In the genomic region with DNA sequence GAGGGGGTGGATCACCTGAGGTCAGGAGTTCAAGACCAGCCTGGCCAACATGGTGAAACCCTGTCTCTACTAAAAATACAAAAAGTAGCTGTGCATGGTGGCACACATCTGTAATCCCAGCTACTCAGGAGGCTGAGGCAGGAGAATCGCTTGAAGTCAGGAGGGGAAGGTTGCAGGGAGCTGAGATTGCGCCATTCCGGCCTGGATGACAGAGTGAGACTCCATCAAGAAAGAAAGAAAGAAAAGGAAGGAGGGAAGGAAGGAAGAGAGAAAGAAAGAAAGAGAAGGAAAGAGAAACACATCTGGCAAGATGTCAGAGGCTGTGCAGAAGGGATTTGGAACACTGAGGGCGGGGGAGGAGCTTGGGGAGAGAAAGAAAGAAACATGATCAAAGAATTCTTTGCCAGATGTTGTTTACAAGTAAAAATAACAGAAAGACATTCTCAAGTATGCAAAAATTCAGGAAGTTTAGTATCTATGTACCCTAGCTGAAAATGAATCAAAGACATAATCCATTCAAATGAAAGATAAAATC, we compare ENCODE assay signal across 34 cellular contexts.
"Had no signal": no experiment of that assay in that cellular context is flagged by ENCODE, and none has a peak within 500 bp of the region (broad histone marks: within the 10 kb centered on the region; RNA-seq: fewer than 3 reads in every experiment).

No MANE protein-coding gene starts in this region.

- DNase-seq: activated CD4-positive, alpha-beta memory T cell treated with anti-CD3 and anti-CD28 coated beads, Interleukin-2, amount 10 ng/mL, durations not matched to agents 7 days and 5 days; activated CD4-positive, alpha-beta T cell treated with anti-CD3 and anti-CD28 coated beads for 1 hour; activated CD4-positive, alpha-beta T cell treated with anti-CD3 and anti-CD28 coated beads for 48 hours; activated CD4-positive, CD25-positive, alpha-beta regulatory T cell; activated gamma-delta T cell treated with Interleukin-2 at 50 U/mL for 16 hours; activated naive CD4-positive, alpha-beta T cell treated with anti-CD3 and anti-CD28 coated beads for 36 hours; activated T-cell treated with anti-CD3 and anti-CD28 coated beads, Interleukin-2, amount 50 U/mL, for 24 hours; body of pancreas; Kasumi-1; KG1; MG63; NCI-H1048; NCI-H1105 treated with DMSO at 0.1 percent for 48 hours; NCI-H1436; NCI-H1694; NCI-H1930; NCI-H2081 treated with DMSO at 0.1 percent for 48 hours; NCI-H226; NCI-H526; NCI-H748 treated with DMSO at 0.1 percent for 48 hours; NK-92 treated with Interleukin-12 subunit alpha and Interleukin-12 subunit beta, amount 100 ng/mL, for 24 hours; PC-3; Peyer's patch; RPMI8226; SHP77 treated with DMSO at 0.1 percent for 48 hours; T-cell; T-helper 2 cell; T-helper 9 cell; WERI-Rb-1 had no signal

- H3K36me3 ChIP-seq: adrenal gland, breast epithelium, MG63, Peyer's patch, WERI-Rb-1 had no signal

- ATAC-seq: activated naive CD4-positive, alpha-beta T cell treated with anti-CD3 and anti-CD28 coated beads, Interleukin-2, amount 50 U/mL, for 72 hours; body of pancreas; PC-3; SK-N-SH treated with all-trans-retinoic acid at 6 μM for 48 hours; T-cell had no signal

- H3K9me3 ChIP-seq: adrenal gland, body of pancreas, Peyer's patch had no signal

- H3K36me3 Mint-ChIP-seq: T-cell had no signal

- H3K27me3 ChIP-seq: adrenal gland, body of pancreas, breast epithelium, MG63, Peyer's patch had no signal

- H3K4me1 ChIP-seq: body of pancreas, breast epithelium, Peyer's patch had no signal

- H3K27ac Mint-ChIP-seq: activated CD4-positive, alpha-beta memory T cell treated with anti-CD3 and anti-CD28 coated beads, Interleukin-2, amount 10 ng/mL, durations not matched to agents 7 days and 5 days; activated T-cell treated with anti-CD3 and anti-CD28 coated beads, Interleukin-2, amount 50 U/mL, for 24 hours; activated T-helper 2 cell treated with anti-CD3 and anti-CD28 coated beads, Interferon-gamma antibody, Interleukin-2, Interleukin-4, amounts not matched to agents 10 μg/mL and 5 μg/mL and 100 μg/mL, durations not matched to agents 14 hours and 24 hours and 36 hours; T-cell had no signal

- H3K27ac ChIP-seq: adrenal gland, body of pancreas, breast epithelium, Peyer's patch, WERI-Rb-1 had no signal

- H3K4me3 ChIP-seq: adrenal gland, body of pancreas, breast epithelium, MG63, Peyer's patch had no signal

- H3K4me3 Mint-ChIP-seq: activated CD4-positive, alpha-beta memory T cell treated with anti-CD3 and anti-CD28 coated beads, Interleukin-2, amount 10 ng/mL, durations not matched to agents 7 days and 5 days; activated naive CD4-positive, alpha-beta T cell treated with anti-CD3 and anti-CD28 coated beads for 36 hours; activated T-cell treated with anti-CD3 and anti-CD28 coated beads, Interleukin-2, amount 50 U/mL, for 24 hours; T-cell had no signal
